1 cellular context compared by ENCODE assay signal in genomic region chr2:237712477-237713377, GRCh38.
TF ChIP-seq lines count a peak whose summit lies in the region.

No MANE protein-coding gene starts in this region.

TF ChIP-seq in SK-N-SH treated with all-trans-retinoic acid at 6 μM for 48 hours, 23 proteins besides CTCF, POLR2A, EP300 and RAD21 (continued from another document):
- TF ChIP-seq, protein P1, sequence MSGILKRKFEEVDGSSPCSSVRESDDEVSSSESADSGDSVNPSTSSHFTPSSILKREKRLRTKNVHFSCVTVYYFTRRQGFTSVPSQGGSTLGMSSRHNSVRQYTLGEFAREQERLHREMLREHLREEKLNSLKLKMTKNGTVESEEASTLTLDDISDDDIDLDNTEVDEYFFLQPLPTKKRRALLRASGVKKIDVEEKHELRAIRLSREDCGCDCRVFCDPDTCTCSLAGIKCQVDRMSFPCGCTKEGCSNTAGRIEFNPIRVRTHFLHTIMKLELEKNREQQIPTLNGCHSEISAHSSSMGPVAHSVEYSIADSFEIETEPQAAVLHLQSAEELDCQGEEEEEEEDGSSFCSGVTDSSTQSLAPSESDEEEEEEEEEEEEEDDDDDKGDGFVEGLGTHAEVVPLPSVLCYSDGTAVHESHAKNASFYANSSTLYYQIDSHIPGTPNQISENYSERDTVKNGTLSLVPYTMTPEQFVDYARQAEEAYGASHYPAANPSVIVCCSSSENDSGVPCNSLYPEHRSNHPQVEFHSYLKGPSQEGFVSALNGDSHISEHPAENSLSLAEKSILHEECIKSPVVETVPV (CRISPR knock-in tag; IDR thresholded peaks at IDR 0.05): no peak
- TF ChIP-seq OSR1 (CRISPR knock-in tag; IDR thresholded peaks at IDR 0.05): no peak
- TF ChIP-seq ZNF8 (CRISPR knock-in tag; IDR thresholded peaks at IDR 0.05): no peak
